Comparison of ENCODE assay signal across 8 cellular contexts in the genomic region with DNA sequence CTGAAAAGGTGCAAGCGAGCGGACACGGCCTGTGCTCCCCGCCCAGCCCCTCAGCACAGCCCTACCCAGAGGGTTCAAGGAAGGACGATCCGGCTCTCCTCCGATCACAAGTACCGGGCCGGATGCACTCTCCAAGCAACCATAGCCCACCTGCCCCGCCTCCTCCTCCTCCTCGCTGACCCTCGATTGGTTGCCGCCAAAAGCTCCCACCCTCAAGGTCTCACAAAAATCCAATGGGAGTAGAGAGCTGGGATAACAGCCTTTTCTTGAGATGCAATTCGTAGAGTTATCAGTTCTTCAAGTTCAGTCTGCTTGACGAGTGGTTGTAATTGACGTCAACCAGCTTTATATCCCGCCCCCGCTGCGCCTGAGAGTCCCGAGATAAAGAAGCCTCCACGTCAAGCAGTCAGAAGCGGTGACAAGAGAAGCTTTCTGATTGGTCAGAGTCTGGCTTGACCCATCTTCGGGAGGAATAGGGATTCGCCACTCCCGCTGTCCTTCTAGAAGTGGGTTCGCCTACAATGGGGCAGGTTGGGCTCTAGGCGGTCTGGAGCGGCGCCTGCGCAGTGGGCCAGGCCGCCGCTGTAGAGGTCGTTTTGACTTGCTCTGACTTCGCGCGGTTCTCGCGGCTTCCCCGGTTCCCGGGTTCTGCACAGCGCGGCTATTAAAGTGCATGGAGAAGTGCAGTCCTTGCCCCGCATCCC. TPM values are rescaled to one million over a fixed set of nuclear protein-coding genes. Genes with fewer than 3 reads are reported as not detected.
A peak's percentile ranks its signal among the peaks of the same experiment; 100 is the strongest.
DNase-seq lines count a peak whose midpoint lies in the region; ATAC-seq and TF ChIP-seq lines count a peak whose summit lies in the region.

A gene with protein sequence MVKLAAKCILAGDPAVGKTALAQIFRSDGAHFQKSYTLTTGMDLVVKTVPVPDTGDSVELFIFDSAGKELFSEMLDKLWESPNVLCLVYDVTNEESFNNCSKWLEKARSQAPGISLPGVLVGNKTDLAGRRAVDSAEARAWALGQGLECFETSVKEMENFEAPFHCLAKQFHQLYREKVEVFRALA (minus strand): TSS at position 154 of the 704 bp plus-strand sequence. CDS start 412 bp downstream, outside the sequence.

- H3K36me3 Mint-ChIP-seq in T-helper 17 cell (ENCODE audit: low read depth) (no peaks in the 10 kb centered on the region), progenitor cell of endocrine pancreas (ENCODE audit: insufficient read depth) (peaks cover 3% of the 10 kb centered on the region)

- H3K27ac ChIP-seq in left ventricle myocardium inferior (replicated peaks) = peak within 1 kb of the TSS; percentile 92

- TF ChIP-seq CTCF in GM13976 (IDR thresholded peaks at IDR 0.05; ENCODE audit: borderline replicate concordance, control extremely low read depth, extremely low read depth, insufficient read depth, missing control alignments) = no peak
- TF ChIP-seq CTCF in left ventricle myocardium inferior (IDR thresholded peaks at IDR 0.05; ENCODE audit: borderline replicate concordance) = no peak
- no peak for TF ChIP-seq CTCF in progenitor cell of endocrine pancreas (IDR thresholded peaks at IDR 0.05; ENCODE audit: unreplicated experiment)

- H3K4me1 ChIP-seq in left ventricle myocardium inferior = peaks cover 23% of the 10 kb centered on the region

- in situ Hi-C loops in GM13976 (cut with MboI; ENCODE audit: low sequenced_read_pairs, unreplicated experiment) = no loop called here

- H3K36me3 ChIP-seq in left ventricle myocardium inferior = peaks cover 12% of the 10 kb centered on the region

- no peaks in the 10 kb centered on the region for H3K9me3 ChIP-seq in T-helper 17 cell (ENCODE audit: control insufficient read depth, low read length, poor library complexity, severe bottlenecking)
- H3K9me3 ChIP-seq in left ventricle myocardium inferior (replicated peaks) = no peaks in the 10 kb centered on the region

- H3K27me3 ChIP-seq in left ventricle myocardium inferior (ENCODE audit: low read depth) = no peaks in the 10 kb centered on the region

- H3K4me3 Mint-ChIP-seq in T-helper 17 cell (peak within 1 kb of the TSS; percentile 92), progenitor cell of endocrine pancreas (ENCODE audit: low read depth) (peak within 1 kb of the TSS; percentile 80)

- peaks cover 20% of the 10 kb centered on the region for H3K4me1 Mint-ChIP-seq in T-helper 17 cell
- peaks cover 7% of the 10 kb centered on the region for H3K4me1 Mint-ChIP-seq in progenitor cell of endocrine pancreas (ENCODE audit: low read depth)

- H3K4me3 ChIP-seq in left ventricle myocardium inferior = peak within 1 kb of the TSS; percentile 98

- intact Hi-C loops in left ventricle myocardium inferior (cut with micrococcal nuclease) = no loop called here

- DNase-seq in GM13976 (ENCODE audit: low spot score) = peak; percentile 100
- peak; percentile 94 for DNase-seq in NCI-H1694 treated with DMSO at 0.1 percent for 48 hours (lab: John Stamatoyannopoulos, UW)
- peak; percentile 86 to 92 (median 86) for DNase-seq in T-helper 17 cell
- DNase-seq in amygdala (lab: John Stamatoyannopoulos, UW) = peak; percentile 79 to 100 (median 99)
- peak; percentile 97 for DNase-seq in left ventricle myocardium inferior
- peak; percentile 94 for DNase-seq in progenitor cell of endocrine pancreas (ENCODE audit: low spot score, unreplicated experiment)
- peak; percentile 99 for DNase-seq in ureter (ENCODE audit: low spot score)

- H3K27me3 Mint-ChIP-seq in T-helper 17 cell (no peaks in the 10 kb centered on the region), progenitor cell of endocrine pancreas (peaks cover 17% of the 10 kb centered on the region)

- H3K27ac Mint-ChIP-seq in T-helper 17 cell = peak within 1 kb of the TSS; percentile 92
- H3K27ac Mint-ChIP-seq in progenitor cell of endocrine pancreas = peak within 1 kb of the TSS; percentile 93

- H3K9me3 Mint-ChIP-seq in progenitor cell of endocrine pancreas (ENCODE audit: low read depth) = peaks cover 7% of the 10 kb centered on the region

- ATAC-seq in HG02852 (IDR thresholded peaks at IDR 0.05; ENCODE audit: unreplicated experiment) = peak; percentile 90
- ATAC-seq in T-helper 17 cell = peak; percentile 89

RNA-seq across cellular contexts. Expression of the gene that starts here (rescaled TPM):
- total RNA-seq in T-helper 17 cell = 10 to 100 TPM; 14.7 to 20.7 TPM
- 31.2 TPM for total RNA-seq in left ventricle myocardium inferior
- 52.3 and 57.7 TPM in 2 replicates for total RNA-seq in progenitor cell of endocrine pancreas
- 41.2 TPM for total RNA-seq in ureter

Comparison
In these comparisons a context has a peak if more than half of its experiments do, and no peak if none do; other contexts are left out.
1. Peak in every context shown above with its lines: DNase-seq, ATAC-seq, H3K4me3 ChIP-seq and H3K27ac ChIP-seq.